1 cellular context compared by ENCODE assay signal in genomic region chr9:113559834-113560620, GRCh38.
TF ChIP-seq lines count a peak whose summit lies in the region.

No MANE protein-coding gene starts in this region.

TF ChIP-seq in liver, 16 proteins besides CTCF, POLR2A, EP300 and RAD21 (continued from another document):
- no peak for TF ChIP-seq REST (IDR thresholded peaks at IDR 0.05)
- TF ChIP-seq SP1 (IDR thresholded peaks at IDR 0.05) = no peak
- no peak for TF ChIP-seq NR2F2 (IDR thresholded peaks at IDR 0.05)
- TF ChIP-seq FOXA2 (IDR thresholded peaks at IDR 0.05) = no peak
- TF ChIP-seq ATF3 (IDR thresholded peaks at IDR 0.05) = no peak
